Comparison of ENCODE assay signal across 12 cellular contexts in the genomic region with DNA sequence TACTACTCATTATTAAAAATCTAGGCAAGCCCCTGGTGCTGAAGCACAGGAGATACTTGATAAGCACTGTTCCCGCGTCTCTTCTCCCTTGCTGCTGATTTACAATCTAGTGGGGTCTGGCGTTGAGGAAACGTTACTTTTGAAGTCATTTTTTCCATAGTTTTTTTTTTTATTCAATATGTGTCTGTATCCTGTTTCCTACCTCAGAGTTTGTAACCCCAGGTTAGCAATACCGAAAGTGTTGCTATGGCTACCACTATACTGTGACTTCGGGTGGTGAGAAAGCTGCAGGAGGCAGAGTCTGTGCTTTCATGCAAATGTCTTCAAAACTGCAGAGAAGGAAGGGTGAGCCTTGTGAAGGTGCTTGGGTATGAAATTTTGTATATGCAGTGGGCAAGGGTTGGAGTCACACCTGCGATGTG.
A peak's percentile ranks its signal among the peaks of the same experiment; 100 is the strongest.
DNase-seq lines count a peak whose midpoint lies in the region; ATAC-seq and TF ChIP-seq lines count a peak whose summit lies in the region.
"Had no signal": no experiment of that assay in that cellular context is flagged by ENCODE, and none has a peak within 500 bp of the region (broad histone marks: within the 10 kb centered on the region; RNA-seq: fewer than 3 reads in every experiment).

No MANE protein-coding gene starts in this region.

- H3K36me3 Mint-ChIP-seq in type B pancreatic cell = no peaks in the 10 kb centered on the region

- no peaks in the 10 kb centered on the region for H3K4me1 ChIP-seq in thyroid gland
- H3K4me1 ChIP-seq: BLaER1 treated with 17β-estradiol and CSF1 and Interleukin-3, amounts not matched to agents 10 nM and 100 nM; gastroesophageal sphincter; SJSA1 had no signal

- H3K36me3 ChIP-seq in thyroid gland = no peaks in the 10 kb centered on the region
- H3K36me3 ChIP-seq: BLaER1 treated with 17β-estradiol and CSF1 and Interleukin-3, amounts not matched to agents 10 nM and 100 nM; gastroesophageal sphincter; SJSA1 had no signal

- H3K4me1 Mint-ChIP-seq in type B pancreatic cell (ENCODE audit: unreplicated experiment) = peaks cover 13% of the 10 kb centered on the region

- peak; percentile 33 for DNase-seq in stimulated activated CD4-positive, alpha-beta T cell treated with anti-CD3 and anti-CD28 coated beads, Interleukin-15, amount 100 ng/mL, for 24 hours
- no peak for DNase-seq in stimulated activated CD4-positive, alpha-beta T cell treated with anti-CD3 and anti-CD28 coated beads, Interleukin-4, amount 100 ng/mL, for 1 hour
- DNase-seq in NCI-H526 treated with DMSO at 0.1 percent for 48 hours (lab: John Stamatoyannopoulos, UW) = peak; percentile 3
- DNase-seq in NCI-H345 treated with DMSO at 0.1 percent for 48 hours (lab: John Stamatoyannopoulos, UW; ENCODE audit: unreplicated experiment) = no peak
- no peak for DNase-seq in thyroid gland
- no peak for DNase-seq in type B pancreatic cell (ENCODE audit: extremely low spot score, unreplicated experiment)
- DNase-seq in epidermal melanocyte (ENCODE audit: insufficient read length, low spot score) = no peak
- DNase-seq: aorta had no signal

- H3K4me3 ChIP-seq in thyroid gland (replicated peaks in 1 of 3) = no peak overlapping the region
- H3K4me3 ChIP-seq: BLaER1 treated with 17β-estradiol and CSF1 and Interleukin-3, amounts not matched to agents 10 nM and 100 nM; gastroesophageal sphincter; SJSA1 had no signal

- no peak overlapping the region for H3K27ac ChIP-seq in thyroid gland
- H3K27ac ChIP-seq: BLaER1 treated with 17β-estradiol and CSF1 and Interleukin-3, amounts not matched to agents 10 nM and 100 nM; gastroesophageal sphincter; SJSA1 had no signal

- no peaks in the 10 kb centered on the region for H3K27me3 ChIP-seq in thyroid gland
- H3K27me3 ChIP-seq: BLaER1 treated with 17β-estradiol and CSF1 and Interleukin-3, amounts not matched to agents 10 nM and 100 nM; gastroesophageal sphincter; SJSA1 had no signal

- H3K4me3 Mint-ChIP-seq in type B pancreatic cell = no peak overlapping the region

- intact Hi-C loops in thyroid gland (cut with DNase I) = no loop called here

- H3K27me3 Mint-ChIP-seq in type B pancreatic cell = no peaks in the 10 kb centered on the region

- no peak for TF ChIP-seq CTCF in thyroid gland (IDR thresholded peaks at IDR 0.05)
- TF ChIP-seq CTCF in type B pancreatic cell (conservative IDR thresholded peaks at IDR 0.05) = no peak

- WGBS in thyroid gland, 2 donors = 64 to 80% methylated on average over 7 of the region's 7 CpGs

- H3K9me3 ChIP-seq in thyroid gland = no peaks in the 10 kb centered on the region
- H3K9me3 ChIP-seq: BLaER1 treated with 17β-estradiol and CSF1 and Interleukin-3, amounts not matched to agents 10 nM and 100 nM; gastroesophageal sphincter; SJSA1 had no signal

- TF ChIP-seq POLR2A in thyroid gland (IDR thresholded peaks at IDR 0.05) = no peak

- no peaks in the 10 kb centered on the region for H3K9me3 Mint-ChIP-seq in type B pancreatic cell

- no peak overlapping the region for H3K27ac Mint-ChIP-seq in type B pancreatic cell

- peak; percentile 98 for ATAC-seq in HG02759 (IDR thresholded peaks at IDR 0.05; ENCODE audit: unreplicated experiment)
- ATAC-seq: gastroesophageal sphincter had no signal

Comparison
In these comparisons a context has a peak if more than half of its experiments do, and no peak if none do; other contexts are left out.
1. DNase-seq: peak in stimulated activated CD4-positive, alpha-beta T cell treated with anti-CD3 and anti-CD28 coated beads, Interleukin-15, amount 100 ng/mL, for 24 hours (single experiment) and NCI-H526 treated with DMSO at 0.1 percent for 48 hours (single experiment); none in stimulated activated CD4-positive, alpha-beta T cell treated with anti-CD3 and anti-CD28 coated beads, Interleukin-4, amount 100 ng/mL, for 1 hour (single experiment), NCI-H345 treated with DMSO at 0.1 percent for 48 hours (single experiment), thyroid gland (0 of 2), type B pancreatic cell (single experiment) and epidermal melanocyte (single experiment).